Comparison of ENCODE assay signal across 12 cellular contexts in genomic region chr15:66164788-66165187, GRCh38.
"Had no signal": no experiment of that assay in that cellular context is flagged by ENCODE, and none has a peak within 500 bp of the region (broad histone marks: within the 10 kb centered on the region; RNA-seq: fewer than 3 reads in every experiment).

No MANE protein-coding gene starts in this region.

- H3K27ac ChIP-seq: brain microvascular endothelial cell, foreskin keratinocyte, thoracic aorta, upper lobe of right lung had no signal

- H3K4me3 ChIP-seq: thoracic aorta, upper lobe of right lung had no signal

- H3K36me3 ChIP-seq: brain microvascular endothelial cell, thoracic aorta, upper lobe of right lung had no signal

- ATAC-seq: activated T-helper 17 cell treated with anti-CD3 and anti-CD28 coated beads, Interleukin-2, amount 50 U/mL, for 72 hours; foreskin keratinocyte; natural killer cell treated with Interleukin-12 subunit alpha and Interleukin-12 subunit beta and Interleukin-15 and Interleukin-18, amount 100 ng/mL, for 72 hours; upper lobe of right lung had no signal

- H3K27me3 ChIP-seq: brain microvascular endothelial cell, upper lobe of right lung had no signal

- H3K9me3 ChIP-seq: thoracic aorta, upper lobe of right lung had no signal

- DNase-seq: activated CD4-positive, alpha-beta T cell treated with anti-CD3 and anti-CD28 coated beads for 1 hour; activated CD4-positive, alpha-beta T cell treated with anti-CD3 and anti-CD28 coated beads, Interleukin-2, amount 50 U/mL, for 4 hours; activated naive CD4-positive, alpha-beta T cell treated with Interleukin-2 at 50 U/mL for 16 hours; anterior cingulate cortex; brain microvascular endothelial cell; effector CD8-positive, alpha-beta T cell; foreskin keratinocyte; stimulated activated CD4-positive, alpha-beta T cell treated with anti-CD3 and anti-CD28 coated beads, Interleukin-2, amount 100 ng/mL, for 24 hours; upper lobe of right lung had no signal
